In the genomic region with DNA sequence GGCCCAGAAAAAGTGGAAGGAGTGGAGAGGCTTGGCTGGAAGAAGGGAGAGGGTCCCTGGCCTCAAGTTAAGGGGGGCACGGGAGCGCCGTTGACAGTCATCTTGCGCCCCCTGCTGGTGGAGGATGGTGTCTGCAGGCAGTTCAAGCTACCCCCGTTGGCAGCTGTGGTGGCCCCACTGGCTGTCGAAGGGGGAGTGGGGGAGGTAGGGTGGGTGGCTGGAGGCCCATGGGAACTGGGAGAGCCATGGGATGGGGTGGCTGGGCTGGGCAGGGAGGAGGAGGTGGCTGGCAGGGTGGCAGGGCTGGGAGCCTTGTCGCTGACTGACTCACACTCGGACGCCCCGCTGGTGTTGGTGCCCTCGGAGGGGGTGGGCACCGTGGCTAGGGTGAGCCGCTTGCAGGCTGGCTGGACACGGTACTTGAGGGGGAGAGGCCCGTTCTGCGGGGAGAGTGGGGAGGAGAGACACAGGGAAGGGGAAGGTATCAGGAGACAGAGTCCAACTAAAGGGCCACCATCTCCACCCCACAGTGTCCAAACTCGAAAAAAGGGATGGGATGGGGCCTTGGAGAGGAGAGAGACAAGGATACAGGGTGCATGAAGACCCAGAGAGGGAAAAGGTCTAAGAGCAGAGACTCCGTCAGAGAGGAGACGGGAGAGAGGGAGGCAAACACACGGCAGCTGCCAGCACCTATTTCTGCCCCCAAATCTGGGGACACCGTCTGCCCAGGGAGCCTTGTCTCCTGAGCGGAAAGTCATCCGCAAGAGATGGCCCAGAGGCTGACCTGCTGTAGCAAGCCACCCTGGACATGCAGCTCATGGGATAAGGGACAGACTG, we compare ENCODE assay signal across 1 cellular context.
TF ChIP-seq lines count a peak whose summit lies in the region.

No MANE protein-coding gene starts in this region.

TF ChIP-seq in K562, 482 proteins besides CTCF, POLR2A, EP300 and RAD21 (continued from another document):
- TF ChIP-seq HDGF (IDR thresholded peaks at IDR 0.05), result peak; percentile 88
